In the genomic region with DNA sequence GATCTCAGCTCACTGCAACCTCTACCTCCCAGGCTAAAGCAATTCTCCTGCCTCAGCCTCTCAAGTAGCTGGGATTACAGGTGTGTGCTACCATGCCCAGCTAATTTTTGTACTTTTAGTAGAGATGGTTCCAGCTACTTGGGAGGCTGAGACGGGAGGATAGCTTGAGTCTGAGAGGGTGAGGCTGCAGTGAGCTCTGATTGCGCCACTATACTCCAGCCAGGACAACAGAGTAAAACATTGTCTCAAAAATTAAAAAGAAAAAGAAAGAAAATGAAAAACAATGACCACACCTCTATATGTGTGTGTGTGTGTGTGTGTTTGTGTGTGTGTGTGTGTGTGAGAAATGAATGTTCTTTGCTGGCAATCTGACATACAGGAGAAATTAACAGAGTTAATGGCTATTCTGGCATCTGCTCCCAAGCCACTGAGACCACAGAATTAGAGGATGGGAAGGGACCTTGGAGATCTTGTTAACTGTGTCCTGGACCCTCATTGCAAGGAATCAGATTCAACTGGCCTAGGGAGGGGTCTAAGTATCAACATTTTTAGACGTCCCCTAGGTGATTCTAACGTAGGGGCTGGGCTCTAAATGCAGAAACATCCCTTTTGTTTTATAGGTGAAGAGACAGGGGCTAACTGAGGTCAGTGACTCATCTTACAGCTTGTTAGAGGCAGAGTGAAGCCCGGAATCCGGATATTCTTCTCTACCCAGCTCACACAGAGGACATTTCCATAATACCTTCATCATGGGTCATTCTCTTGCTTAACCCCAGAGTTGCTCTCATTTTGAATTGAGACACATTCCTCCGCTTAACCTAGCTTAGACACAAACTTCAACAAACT, we compare ENCODE assay signal across 1 cellular context.
TF ChIP-seq lines count a peak whose summit lies in the region.

No MANE protein-coding gene starts in this region.

TF ChIP-seq in HepG2, 621 proteins besides CTCF, POLR2A, EP300 and RAD21 (continued from another document):
- TF ChIP-seq, protein P1, sequence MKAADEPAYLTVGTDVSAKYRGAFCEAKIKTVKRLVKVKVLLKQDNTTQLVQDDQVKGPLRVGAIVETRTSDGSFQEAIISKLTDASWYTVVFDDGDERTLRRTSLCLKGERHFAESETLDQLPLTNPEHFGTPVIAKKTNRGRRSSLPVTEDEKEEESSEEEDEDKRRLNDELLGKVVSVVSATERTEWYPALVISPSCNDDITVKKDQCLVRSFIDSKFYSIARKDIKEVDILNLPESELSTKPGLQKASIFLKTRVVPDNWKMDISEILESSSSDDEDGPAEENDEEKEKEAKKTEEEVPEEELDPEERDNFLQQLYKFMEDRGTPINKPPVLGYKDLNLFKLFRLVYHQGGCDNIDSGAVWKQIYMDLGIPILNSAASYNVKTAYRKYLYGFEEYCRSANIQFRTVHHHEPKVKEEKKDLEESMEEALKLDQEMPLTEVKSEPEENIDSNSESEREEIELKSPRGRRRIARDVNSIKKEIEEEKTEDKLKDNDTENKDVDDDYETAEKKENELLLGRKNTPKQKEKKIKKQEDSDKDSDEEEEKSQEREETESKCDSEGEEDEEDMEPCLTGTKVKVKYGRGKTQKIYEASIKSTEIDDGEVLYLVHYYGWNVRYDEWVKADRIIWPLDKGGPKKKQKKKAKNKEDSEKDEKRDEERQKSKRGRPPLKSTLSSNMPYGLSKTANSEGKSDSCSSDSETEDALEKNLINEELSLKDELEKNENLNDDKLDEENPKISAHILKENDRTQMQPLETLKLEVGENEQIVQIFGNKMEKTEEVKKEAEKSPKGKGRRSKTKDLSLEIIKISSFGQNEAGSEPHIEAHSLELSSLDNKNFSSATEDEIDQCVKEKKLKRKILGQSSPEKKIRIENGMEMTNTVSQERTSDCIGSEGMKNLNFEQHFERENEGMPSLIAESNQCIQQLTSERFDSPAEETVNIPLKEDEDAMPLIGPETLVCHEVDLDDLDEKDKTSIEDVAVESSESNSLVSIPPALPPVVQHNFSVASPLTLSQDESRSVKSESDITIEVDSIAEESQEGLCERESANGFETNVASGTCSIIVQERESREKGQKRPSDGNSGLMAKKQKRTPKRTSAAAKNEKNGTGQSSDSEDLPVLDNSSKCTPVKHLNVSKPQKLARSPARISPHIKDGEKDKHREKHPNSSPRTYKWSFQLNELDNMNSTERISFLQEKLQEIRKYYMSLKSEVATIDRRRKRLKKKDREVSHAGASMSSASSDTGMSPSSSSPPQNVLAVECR (CRISPR knock-in tag; IDR thresholded peaks at IDR 0.05; ENCODE audit: borderline replicate concordance) = no peak
- TF ChIP-seq GATAD2A (CRISPR knock-in tag; IDR thresholded peaks at IDR 0.05) (no peak), ISX (CRISPR knock-in tag; conservative IDR thresholded peaks at IDR 0.05) (no peak), ZSCAN29 (CRISPR knock-in tag; conservative IDR thresholded peaks at IDR 0.05) (no peak), ZFP1 (CRISPR knock-in tag; IDR thresholded peaks at IDR 0.05) (no peak), U2AF1 (optimal IDR thresholded peaks at IDR 0.05; ENCODE audit: low read depth, low read length) (no peak), ZEB1 (IDR thresholded peaks at IDR 0.05; ENCODE audit: insufficient replicate concordance, low read depth) (no peak)
- TF ChIP-seq, protein P2, sequence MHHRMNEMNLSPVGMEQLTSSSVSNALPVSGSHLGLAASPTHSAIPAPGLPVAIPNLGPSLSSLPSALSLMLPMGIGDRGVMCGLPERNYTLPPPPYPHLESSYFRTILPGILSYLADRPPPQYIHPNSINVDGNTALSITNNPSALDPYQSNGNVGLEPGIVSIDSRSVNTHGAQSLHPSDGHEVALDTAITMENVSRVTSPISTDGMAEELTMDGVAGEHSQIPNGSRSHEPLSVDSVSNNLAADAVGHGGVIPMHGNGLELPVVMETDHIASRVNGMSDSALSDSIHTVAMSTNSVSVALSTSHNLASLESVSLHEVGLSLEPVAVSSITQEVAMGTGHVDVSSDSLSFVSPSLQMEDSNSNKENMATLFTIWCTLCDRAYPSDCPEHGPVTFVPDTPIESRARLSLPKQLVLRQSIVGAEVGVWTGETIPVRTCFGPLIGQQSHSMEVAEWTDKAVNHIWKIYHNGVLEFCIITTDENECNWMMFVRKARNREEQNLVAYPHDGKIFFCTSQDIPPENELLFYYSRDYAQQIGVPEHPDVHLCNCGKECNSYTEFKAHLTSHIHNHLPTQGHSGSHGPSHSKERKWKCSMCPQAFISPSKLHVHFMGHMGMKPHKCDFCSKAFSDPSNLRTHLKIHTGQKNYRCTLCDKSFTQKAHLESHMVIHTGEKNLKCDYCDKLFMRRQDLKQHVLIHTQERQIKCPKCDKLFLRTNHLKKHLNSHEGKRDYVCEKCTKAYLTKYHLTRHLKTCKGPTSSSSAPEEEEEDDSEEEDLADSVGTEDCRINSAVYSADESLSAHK (CRISPR knock-in tag; IDR thresholded peaks at IDR 0.05; ENCODE audit: borderline replicate concordance) = no peak
- TF ChIP-seq, protein P3, sequence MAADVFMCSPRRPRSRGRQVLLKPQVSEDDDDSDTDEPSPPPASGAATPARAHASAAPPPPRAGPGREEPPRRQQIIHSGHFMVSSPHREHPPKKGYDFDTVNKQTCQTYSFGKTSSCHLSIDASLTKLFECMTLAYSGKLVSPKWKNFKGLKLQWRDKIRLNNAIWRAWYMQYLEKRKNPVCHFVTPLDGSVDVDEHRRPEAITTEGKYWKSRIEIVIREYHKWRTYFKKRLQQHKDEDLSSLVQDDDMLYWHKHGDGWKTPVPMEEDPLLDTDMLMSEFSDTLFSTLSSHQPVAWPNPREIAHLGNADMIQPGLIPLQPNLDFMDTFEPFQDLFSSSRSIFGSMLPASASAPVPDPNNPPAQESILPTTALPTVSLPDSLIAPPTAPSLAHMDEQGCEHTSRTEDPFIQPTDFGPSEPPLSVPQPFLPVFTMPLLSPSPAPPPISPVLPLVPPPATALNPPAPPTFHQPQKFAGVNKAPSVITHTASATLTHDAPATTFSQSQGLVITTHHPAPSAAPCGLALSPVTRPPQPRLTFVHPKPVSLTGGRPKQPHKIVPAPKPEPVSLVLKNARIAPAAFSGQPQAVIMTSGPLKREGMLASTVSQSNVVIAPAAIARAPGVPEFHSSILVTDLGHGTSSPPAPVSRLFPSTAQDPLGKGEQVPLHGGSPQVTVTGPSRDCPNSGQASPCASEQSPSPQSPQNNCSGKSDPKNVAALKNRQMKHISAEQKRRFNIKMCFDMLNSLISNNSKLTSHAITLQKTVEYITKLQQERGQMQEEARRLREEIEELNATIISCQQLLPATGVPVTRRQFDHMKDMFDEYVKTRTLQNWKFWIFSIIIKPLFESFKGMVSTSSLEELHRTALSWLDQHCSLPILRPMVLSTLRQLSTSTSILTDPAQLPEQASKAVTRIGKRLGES (CRISPR knock-in tag; IDR thresholded peaks at IDR 0.05; ENCODE audit: borderline replicate concordance) = no peak
